In genomic region chr19:2540646-2541454, GRCh38 we compare ENCODE assay signal across 8 cellular contexts.
DNase-seq lines count a peak whose midpoint lies in the region; ATAC-seq and TF ChIP-seq lines count a peak whose summit lies in the region.

No MANE protein-coding gene starts in this region.

- peak overlapping the region; percentile 35; the same call in 1 of the 2 replicates for H3K4me3 ChIP-seq in GM23338
- H3K4me3 ChIP-seq in hepatocyte, result no peak overlapping the region
- H3K4me3 ChIP-seq in gastrocnemius medialis, result peak overlapping the region in 3 of 4 donors; percentile 6 to 29 (median 15)
- H3K4me3 ChIP-seq in CD8-positive, alpha-beta memory T cell (ENCODE audit: low read length), result no peak overlapping the region

- H3F3A ChIP-seq in GM23338 (replicated peaks; ENCODE audit: low read depth), result peaks cover 24% of the 10 kb centered on the region

- no peaks in the 10 kb centered on the region; the same call in 1 of the 2 replicates for H3K36me3 ChIP-seq in GM23338 (ENCODE audit: insufficient read depth)
- no peaks in the 10 kb centered on the region for H3K36me3 ChIP-seq in hepatocyte (replicated peaks; ENCODE audit: insufficient read depth, low read depth)
- H3K36me3 ChIP-seq in gastrocnemius medialis, result no peaks in the 10 kb centered on the region
- no peaks in the 10 kb centered on the region for H3K36me3 ChIP-seq in CD8-positive, alpha-beta memory T cell (ENCODE audit: insufficient read depth, low read length)

- intact Hi-C loops in gastrocnemius medialis (cut with DNase I; ENCODE audit: low total_unique reads), result loop anchor here (2.0 to 5.0 kb wide), 2 partner anchors 44 to 70 kb away; no protein-coding TSS in a partner anchor
- intact Hi-C loops in activated CD8-positive, alpha-beta T cell treated with anti-CD3 and anti-CD28 coated beads for 36 hours (cut with micrococcal nuclease), result no loop called here

- H3K27ac Mint-ChIP-seq in GM23338, result peak overlapping the region; percentile 97
- H3K27ac Mint-ChIP-seq in CD8-positive, alpha-beta memory T cell, result peak overlapping the region in 1 of 8 donors; percentile 70
- no peak overlapping the region for H3K27ac Mint-ChIP-seq in activated CD8-positive, alpha-beta T cell treated with anti-CD3 and anti-CD28 coated beads for 36 hours

- H3K27me3 ChIP-seq in GM23338 (ENCODE audit: insufficient read depth), result no peaks in the 10 kb centered on the region
- H3K27me3 ChIP-seq in hepatocyte, result no peaks in the 10 kb centered on the region
- no peaks in the 10 kb centered on the region for H3K27me3 ChIP-seq in gastrocnemius medialis
- no peaks in the 10 kb centered on the region for H3K27me3 ChIP-seq in CD8-positive, alpha-beta memory T cell (ENCODE audit: insufficient read depth, low read length, poor library complexity, severe bottlenecking)

- H3K4me1 Mint-ChIP-seq in GM23338, result peaks cover 20% of the 10 kb centered on the region
- peaks cover 15 to 30% (median 21%) of the 10 kb centered on the region in 3 donors for H3K4me1 Mint-ChIP-seq in CD8-positive, alpha-beta memory T cell
- peaks cover 28% of the 10 kb centered on the region for H3K4me1 Mint-ChIP-seq in activated CD8-positive, alpha-beta T cell treated with anti-CD3 and anti-CD28 coated beads for 36 hours (ENCODE audit: low read depth)

- H3K27me3 Mint-ChIP-seq in GM23338 (ENCODE audit: insufficient read depth, low read depth, poor library complexity), result peaks cover 26% of the 10 kb centered on the region
- peaks cover 0 to 1% of the 10 kb centered on the region in 2 donors for H3K27me3 Mint-ChIP-seq in CD8-positive, alpha-beta memory T cell
- no peaks in the 10 kb centered on the region for H3K27me3 Mint-ChIP-seq in activated CD8-positive, alpha-beta T cell treated with anti-CD3 and anti-CD28 coated beads for 36 hours

- H3K36me3 Mint-ChIP-seq in GM23338 (ENCODE audit: low read depth), result no peaks in the 10 kb centered on the region; the same call in 2 of the 3 replicates
- no peaks in the 10 kb centered on the region for H3K36me3 Mint-ChIP-seq in CD8-positive, alpha-beta memory T cell
- no peaks in the 10 kb centered on the region for H3K36me3 Mint-ChIP-seq in activated CD8-positive, alpha-beta T cell treated with anti-CD3 and anti-CD28 coated beads for 36 hours (ENCODE audit: low read depth)

- H3K4me3 Mint-ChIP-seq in GM23338, result peak overlapping the region; percentile 46; the same call in 2 of the 3 replicates
- peak overlapping the region in 1 of 7 donors; percentile 80 for H3K4me3 Mint-ChIP-seq in CD8-positive, alpha-beta memory T cell
- no peak overlapping the region for H3K4me3 Mint-ChIP-seq in activated CD8-positive, alpha-beta T cell treated with anti-CD3 and anti-CD28 coated beads for 36 hours

- no peak; a peak in 1 of 4 replicates for TF ChIP-seq CTCF in GM23338 (conservative IDR thresholded peaks at IDR 0.05; ENCODE audit: low read depth in 2 of 2)
- no peak for TF ChIP-seq CTCF in hepatocyte (IDR thresholded peaks at IDR 0.05; ENCODE audit: poor library complexity)
- TF ChIP-seq CTCF in gastrocnemius medialis (IDR thresholded peaks at IDR 0.05 in 4 of 5, conservative IDR thresholded peaks at IDR 0.05 in 1 of 5), result peak in 4 of 5 experiments; percentile 14 to 46 (median 26)
- no peak for TF ChIP-seq CTCF in activated CD8-positive, alpha-beta T cell treated with anti-CD3 and anti-CD28 coated beads for 36 hours (IDR thresholded peaks at IDR 0.05)

- in situ Hi-C loops in gastrocnemius medialis (cut with MboI; ENCODE audit: low sequenced_read_pairs in 4 of 4), result loop anchor here in 3 of 4 donors (5.0 to 10.0 kb wide), 2 partner anchors 64 to 66 kb away; partner anchors contain the start of gene GADD45B (in 3 of the 3)

- H3K4me1 ChIP-seq in GM23338 (ENCODE audit: insufficient read depth), result peaks cover 36% of the 10 kb centered on the region
- peaks cover 40% of the 10 kb centered on the region for H3K4me1 ChIP-seq in hepatocyte (ENCODE audit: insufficient read depth)
- H3K4me1 ChIP-seq in gastrocnemius medialis, result peaks cover 51 to 57% of the 10 kb centered on the region in 2 donors
- peaks cover 10% of the 10 kb centered on the region for H3K4me1 ChIP-seq in CD8-positive, alpha-beta memory T cell (ENCODE audit: insufficient read depth, low read length)

- DNase-seq in GM23338 (ENCODE audit: low spot score), result peak; percentile 99
- peak; percentile 96 for DNase-seq in hepatocyte (ENCODE audit: low spot score)
- peak; percentile 74 to 86 for DNase-seq in gastrocnemius medialis
- no peak for DNase-seq in CD8-positive, alpha-beta memory T cell
- DNase-seq in NCI-H1417 treated with DMSO at 0.1 percent for 48 hours (lab: John Stamatoyannopoulos, UW), result no peak
- DNase-seq in activated CD4-positive, alpha-beta T cell treated with anti-CD3 and anti-CD28 coated beads for 4 hours, result no peak
- DNase-seq in activated CD8-positive, alpha-beta T cell treated with anti-CD3 and anti-CD28 coated beads for 36 hours, result no peak

- peak in 1 of 2 donors; percentile 20 for TF ChIP-seq POLR2A in gastrocnemius medialis (IDR thresholded peaks at IDR 0.05)

- H3K9me2 ChIP-seq in GM23338 (ENCODE audit: insufficient read depth) (no peaks in the 10 kb centered on the region), hepatocyte (replicated peaks; ENCODE audit: insufficient read depth) (no peaks in the 10 kb centered on the region)

- no peak overlapping the region for H2AFZ ChIP-seq in GM23338
- H2AFZ ChIP-seq in hepatocyte, result no peak overlapping the region

- POLR2A ChIA-PET in CD8-positive, alpha-beta memory T cell (lab: Charles Lee), result no interaction called here
- POLR2A ChIA-PET in activated CD8-positive, alpha-beta T cell treated with anti-CD3 and anti-CD28 coated beads for 36 hours (lab: Charles Lee), result interaction anchor here (4.2 kb wide), 1 partner anchor 64 kb away, joined by 29 read pairs; the partner anchor contains the start of gene GADD45B

- H3K4me2 ChIP-seq in GM23338, result peak overlapping the region; percentile 73
- peak overlapping the region; percentile 70 for H3K4me2 ChIP-seq in hepatocyte

- no peaks in the 10 kb centered on the region for H3K79me2 ChIP-seq in GM23338 (replicated peaks; ENCODE audit: insufficient read depth)
- no peaks in the 10 kb centered on the region for H3K79me2 ChIP-seq in hepatocyte

- 14% methylated on average over 35 of the region's 35 CpGs for WGBS in hepatocyte (ENCODE audit: low lambda C conversion rate, missing lambda C conversion rate)

- H3K27ac ChIP-seq in GM23338 (ENCODE audit: low read depth) (peak overlapping the region; percentile 100), angular gyrus (ENCODE audit: low read depth, low read length) (peak overlapping the region; percentile 45), hepatocyte (peak overlapping the region; percentile 96), gastrocnemius medialis (peak overlapping the region; percentile 73 to 93 (median 84))
- no peak overlapping the region for H3K27ac ChIP-seq in CD8-positive, alpha-beta memory T cell (ENCODE audit: low read depth, low read length)

- ATAC-seq in GM23338 (peak; percentile 92), gastrocnemius medialis (peak; percentile 38 to 39)
- ATAC-seq in activated CD8-positive, alpha-beta T cell treated with anti-CD3 and anti-CD28 coated beads for 36 hours, result no peak

- H3K9me3 ChIP-seq in hepatocyte (ENCODE audit: low read depth), result no peaks in the 10 kb centered on the region
- no peaks in the 10 kb centered on the region for H3K9me3 ChIP-seq in gastrocnemius medialis
- no peaks in the 10 kb centered on the region for H3K9me3 ChIP-seq in CD8-positive, alpha-beta memory T cell (ENCODE audit: low read length)

- no peaks in the 10 kb centered on the region for H3K9me3 Mint-ChIP-seq in GM23338
- no peaks in the 10 kb centered on the region for H3K9me3 Mint-ChIP-seq in CD8-positive, alpha-beta memory T cell
- H3K9me3 Mint-ChIP-seq in activated CD8-positive, alpha-beta T cell treated with anti-CD3 and anti-CD28 coated beads for 36 hours, result no peaks in the 10 kb centered on the region

- no peaks in the 10 kb centered on the region for H4K20me1 ChIP-seq in GM23338 (replicated peaks; ENCODE audit: insufficient read depth)
- H4K20me1 ChIP-seq in hepatocyte (ENCODE audit: insufficient read depth, poor library complexity, severe bottlenecking), result no peaks in the 10 kb centered on the region

- CTCF ChIA-PET in CD8-positive, alpha-beta memory T cell (lab: Charles Lee), result no interaction called here
- CTCF ChIA-PET in activated CD8-positive, alpha-beta T cell treated with anti-CD3 and anti-CD28 coated beads for 36 hours (lab: Charles Lee), result interaction anchor here (1.5 kb wide), 1 partner anchor 76 kb away, joined by 4 read pairs; no protein-coding TSS in a partner anchor

TF ChIP-seq in GM23338, 12 proteins besides CTCF, POLR2A, EP300 and RAD21 (continues in another document):
- TF ChIP-seq STAT1 (IDR thresholded peaks at IDR 0.05; ENCODE audit: unreplicated experiment) (no peak), CREB1 (CRISPR knock-in tag; IDR thresholded peaks at IDR 0.05; ENCODE audit: low read depth) (0 out of 2 replicates have a peak, but pooled peaks have one; percentile 23), ZNF114 (CRISPR knock-in tag; IDR thresholded peaks at IDR 0.05) (no peak), REST (IDR thresholded peaks at IDR 0.05; ENCODE audit: unreplicated experiment) (no peak), ZNF331 (CRISPR knock-in tag; IDR thresholded peaks at IDR 0.05; ENCODE audit: low read depth) (0 out of 2 replicates have a peak, but pooled peaks have one; percentile 3), POLR2AphosphoS5 (IDR thresholded peaks at IDR 0.05; ENCODE audit: low read depth) (peak; percentile 21; the same call in 1 of the 2 replicates)

Comparison
In these comparisons a context has a peak if more than half of its experiments do, and no peak if none do; other contexts are left out.
1. DNase-seq: peak in GM23338 (single experiment), hepatocyte (single experiment) and gastrocnemius medialis (2 of 2); none in CD8-positive, alpha-beta memory T cell (0 of 5), NCI-H1417 treated with DMSO at 0.1 percent for 48 hours (single experiment), activated CD4-positive, alpha-beta T cell treated with anti-CD3 and anti-CD28 coated beads for 4 hours (0 of 2) and activated CD8-positive, alpha-beta T cell treated with anti-CD3 and anti-CD28 coated beads for 36 hours (single experiment).
2. H3K4me3 ChIP-seq: peak in GM23338 (single experiment) and gastrocnemius medialis (3 of 4); none in hepatocyte (single experiment) and CD8-positive, alpha-beta memory T cell (single experiment).
3. CTCF ChIP-seq: peak in gastrocnemius medialis (4 of 5); none in GM23338 (0 of 2), hepatocyte (single experiment) and activated CD8-positive, alpha-beta T cell treated with anti-CD3 and anti-CD28 coated beads for 36 hours (single experiment).